ENCODE assay signal across 25 cellular contexts in the genomic region with DNA sequence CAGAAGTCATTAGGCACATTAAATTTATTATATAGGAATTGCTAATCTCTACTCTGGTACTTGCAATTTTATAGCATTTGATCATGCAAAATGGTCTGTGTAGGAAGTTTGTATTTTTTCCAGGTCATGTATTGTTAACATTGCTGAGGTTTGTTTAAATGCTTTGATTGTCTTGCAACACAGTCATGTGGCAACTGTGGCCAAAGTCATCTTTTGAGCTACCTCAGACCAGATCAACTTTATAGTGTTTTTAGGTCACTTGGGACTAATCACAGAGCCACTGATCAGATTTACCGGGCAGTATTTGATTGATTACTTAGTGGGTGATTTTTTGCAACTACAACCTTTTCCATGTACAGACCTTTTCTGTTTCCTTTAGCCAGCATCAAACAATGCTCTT. TPM values are rescaled to one million over a fixed set of nuclear protein-coding genes. Genes with fewer than 3 reads are reported as not detected.
"Had no signal": no experiment of that assay in that cellular context is flagged by ENCODE, and none has a peak within 500 bp of the region (broad histone marks: within the 10 kb centered on the region; RNA-seq: fewer than 3 reads in every experiment).

No MANE protein-coding gene starts in this region.

- H3K4me1 ChIP-seq: esophagus muscularis mucosa, neural progenitor cell, pancreas, spleen, testis, tibial nerve, upper lobe of right lung had no signal

- H3K9ac ChIP-seq: neural progenitor cell had no signal

- H3K36me3 ChIP-seq: esophagus muscularis mucosa, neural progenitor cell, pancreas, spleen, tibial nerve, upper lobe of right lung had no signal

- H3K4me2 ChIP-seq: neural progenitor cell had no signal

- H3K4me3 ChIP-seq: dorsolateral prefrontal cortex, esophagus muscularis mucosa, neural progenitor cell, pancreas, spleen, testis, tibial nerve, upper lobe of right lung had no signal

- ATAC-seq: left cardiac atrium; left ventricle myocardium superior; natural killer cell treated with Interleukin-12 subunit alpha and Interleukin-12 subunit beta and Interleukin-15 and Interleukin-18, amount 100 ng/mL, for 72 hours; pancreas; right cardiac atrium; stimulated activated memory B cell treated with anti-CD40 and anti-IgM and Interleukin-4, amounts not matched to agents 10 μg/mL and 1 μg/mL and 100 μg/mL, for 72 hours; upper lobe of right lung had no signal

- H2AFZ ChIP-seq: neural progenitor cell had no signal

- DNase-seq: central memory CD4-positive, alpha-beta T cell; cortex of kidney; dorsolateral prefrontal cortex; effector CD8-positive, alpha-beta T cell; foreskin fibroblast; immature natural killer cell; kidney; left cardiac atrium; left ventricle myocardium superior; nucleus accumbens; pancreas; right cardiac atrium; spleen; stimulated activated CD4-positive, alpha-beta T cell treated with anti-CD3 and anti-CD28 coated beads, Interleukin-15, amount 100 ng/mL, for 24 hours; stimulated activated CD4-positive, alpha-beta T cell treated with anti-CD3 and anti-CD28 coated beads, Interleukin-1b, Interleukin-23, amount 100 ng/mL, for 48 hours; stimulated activated CD4-positive, alpha-beta T cell treated with anti-CD3 and anti-CD28 coated beads, Interleukin-4, amount 100 ng/mL, for 24 hours; testis; upper lobe of right lung had no signal

- H3K9me3 ChIP-seq: esophagus muscularis mucosa, pancreas, spleen, testis, tibial nerve, upper lobe of right lung had no signal

- H3K27ac ChIP-seq: dorsolateral prefrontal cortex, esophagus muscularis mucosa, neural progenitor cell, pancreas, spleen, testis, tibial nerve, upper lobe of right lung had no signal

- H3K27me3 ChIP-seq: esophagus muscularis mucosa, neural progenitor cell, pancreas, testis, tibial nerve, upper lobe of right lung had no signal

RNA-seq across cellular contexts. Expression of a gene that starts 3.7 kb away (rescaled TPM):
- total RNA-seq: dorsolateral prefrontal cortex; esophagus muscularis mucosa; kidney; left cardiac atrium; left ventricle myocardium superior; lung microvascular endothelial cell; myocyte; natural killer cell treated with Interleukin-12 subunit alpha and Interleukin-12 subunit beta and Interleukin-15 and Interleukin-18, amount 100 ng/mL, for 72 hours; right cardiac atrium; spleen; tibial nerve had no signal
- polyA plus RNA-seq: immature natural killer cell, pancreas, right cardiac atrium had no signal
